Comparison of ENCODE assay signal across 8 cellular contexts in genomic region chr3:124679048-124679638, GRCh38.
"Had no signal": no experiment of that assay in that cellular context is flagged by ENCODE, and none has a peak within 500 bp of the region (broad histone marks: within the 10 kb centered on the region; RNA-seq: fewer than 3 reads in every experiment).

No MANE protein-coding gene starts in this region.

- H3K27ac Mint-ChIP-seq: IgD-negative memory B cell had no signal

- H3K4me1 Mint-ChIP-seq: IgD-negative memory B cell had no signal

- H3K36me3 Mint-ChIP-seq: IgD-negative memory B cell had no signal

- FAIRE-seq: HepG2, HTR-8/SVneo had no signal

- H3K27ac ChIP-seq: HL-60, KMS-11 had no signal

- H3K9ac ChIP-seq: KMS-11 had no signal

- ATAC-seq: HepG2 had no signal

- H3K4me2 ChIP-seq: KMS-11 had no signal

- H3K4me3 Mint-ChIP-seq: IgD-negative memory B cell had no signal

- DNase-seq: IMR-90, KBM-7, KG1 had no signal
